Comparison of ENCODE assay signal across 20 cellular contexts in genomic region chr4:107213410-107213809, GRCh38.
"Had no signal": no experiment of that assay in that cellular context is flagged by ENCODE, and none has a peak within 500 bp of the region (broad histone marks: within the 10 kb centered on the region; RNA-seq: fewer than 3 reads in every experiment).

No MANE protein-coding gene starts in this region.

- H3K4me3 Mint-ChIP-seq: activated CD4-positive, alpha-beta memory T cell treated with anti-CD3 and anti-CD28 coated beads for 36 hours; activated naive CD8-positive, alpha-beta T cell; activated T-cell treated with anti-CD3 and anti-CD28 coated beads, Interleukin-2, amount 50 U/mL, for 4 hours; nephron progenitor cell had no signal

- ATAC-seq: activated T-cell treated with anti-CD3 and anti-CD28 coated beads, Interleukin-2, amount 50 U/mL, for 4 hours; gastrocnemius medialis; psoas muscle; right lobe of liver had no signal

- H3K27me3 ChIP-seq: esophagus muscularis mucosa, gastrocnemius medialis, right lobe of liver, spleen, transverse colon had no signal

- H3K4me3 ChIP-seq: esophagus muscularis mucosa, gastrocnemius medialis, left ventricle myocardium inferior, psoas muscle, right lobe of liver, spleen, transverse colon had no signal

- H3K36me3 Mint-ChIP-seq: activated CD4-positive, alpha-beta memory T cell treated with anti-CD3 and anti-CD28 coated beads for 36 hours; activated naive CD8-positive, alpha-beta T cell had no signal

- DNase-seq: activated CD4-positive, alpha-beta memory T cell treated with anti-CD3 and anti-CD28 coated beads for 36 hours; activated CD4-positive, alpha-beta T cell treated with anti-CD3 and anti-CD28 coated beads for 1 hour; activated gamma-delta T cell; activated T-cell treated with anti-CD3 and anti-CD28 coated beads, Interleukin-2, amount 50 U/mL, for 4 hours; aorta; gastrocnemius medialis; kidney; left ventricle myocardium inferior; mesendoderm; nephron progenitor cell; psoas muscle; right lobe of liver; spleen; stimulated activated CD4-positive, alpha-beta T cell treated with anti-CD3 and anti-CD28 coated beads, Interleukin-1b, Interleukin-23, amount 100 ng/mL, for 48 hours; stimulated activated naive CD4-positive, alpha-beta T cell; substantia nigra; T1000; transverse colon had no signal

- H3K36me3 ChIP-seq: esophagus muscularis mucosa, gastrocnemius medialis, left ventricle myocardium inferior, right lobe of liver, spleen, transverse colon had no signal

- H3K27ac Mint-ChIP-seq: activated CD4-positive, alpha-beta memory T cell treated with anti-CD3 and anti-CD28 coated beads for 36 hours; activated naive CD8-positive, alpha-beta T cell; nephron progenitor cell had no signal

- H3K27ac ChIP-seq: esophagus muscularis mucosa, gastrocnemius medialis, left ventricle myocardium inferior, psoas muscle, right lobe of liver, spleen, transverse colon had no signal

- H3K9me3 ChIP-seq: esophagus muscularis mucosa, gastrocnemius medialis, left ventricle myocardium inferior, psoas muscle, right lobe of liver, spleen, transverse colon had no signal

- H3K4me1 ChIP-seq: esophagus muscularis mucosa, gastrocnemius medialis, left ventricle myocardium inferior, psoas muscle, right lobe of liver, spleen, transverse colon had no signal

- H3K9me3 Mint-ChIP-seq: activated CD4-positive, alpha-beta memory T cell treated with anti-CD3 and anti-CD28 coated beads for 36 hours; activated T-cell treated with anti-CD3 and anti-CD28 coated beads, Interleukin-2, amount 50 U/mL, for 4 hours; nephron progenitor cell had no signal
